21 cellular contexts compared by ENCODE assay signal in genomic region chr16:81860310-81860709, GRCh38.
DNase-seq lines count a peak whose midpoint lies in the region; ATAC-seq and TF ChIP-seq lines count a peak whose summit lies in the region.
"Had no signal": no experiment of that assay in that cellular context is flagged by ENCODE, and none has a peak within 500 bp of the region (broad histone marks: within the 10 kb centered on the region; RNA-seq: fewer than 3 reads in every experiment).

No MANE protein-coding gene starts in this region.

- H3K27ac Mint-ChIP-seq in activated B cell treated with CpG ODN at 0.5 μM for 24 hours = peak overlapping the region; percentile 46
- H3K27ac Mint-ChIP-seq in memory B cell = peak overlapping the region; percentile 93
- H3K27ac Mint-ChIP-seq in stimulated activated memory B cell treated with anti-CD40 and anti-IgM and Interleukin-4, amounts not matched to agents 10 μg/mL and 1 μg/mL and 100 μg/mL, for 72 hours = peak overlapping the region; percentile 63

- CTCF ChIA-PET in mammary epithelial cell (lab: Charles Lee; ENCODE audit: low non-redundant PET) (interaction anchor here (0.7 kb wide), 1 partner anchor 28 kb away, joined by 6 read pairs; no protein-coding TSS in a partner anchor), activated B cell treated with CpG ODN at 0.5 μM for 24 hours (lab: Charles Lee) (interaction anchor here (1.5 kb wide), 1 partner anchor 14 kb away, joined by 4 read pairs; no protein-coding TSS in a partner anchor)

- WGBS in mammary epithelial cell (ENCODE audit: low coverage, missing lambda C conversion rate) = 97% methylated on average over 5 of the region's 5 CpGs

- H3K9me3 Mint-ChIP-seq in activated B cell treated with CpG ODN at 0.5 μM for 24 hours (no peaks in the 10 kb centered on the region), memory B cell (no peaks in the 10 kb centered on the region)
- H3K9me3 Mint-ChIP-seq in stimulated activated memory B cell treated with anti-CD40 and anti-IgM and Interleukin-4, amounts not matched to agents 10 μg/mL and 1 μg/mL and 100 μg/mL, for 72 hours = no peaks in the 10 kb centered on the region

- DNase-seq in breast epithelium (ENCODE audit: low spot score in 2 of 2) = no peak
- no peak for DNase-seq in mammary epithelial cell
- no peak for DNase-seq in activated B cell treated with CpG ODN at 0.5 μM for 24 hours
- no peak for DNase-seq in memory B cell (ENCODE audit: low spot score in 2 of 2)
- DNase-seq in stimulated activated naive CD4-positive, alpha-beta T cell treated with Interleukin-2 at 50 U/mL for 16 hours (lab: John Stamatoyannopoulos, UW) = no peak
- no peak for DNase-seq in activated CD4-positive, CD25-positive, alpha-beta regulatory T cell (lab: John Stamatoyannopoulos, UW)
- DNase-seq in NCI-H146 (lab: John Stamatoyannopoulos, UW) = no peak
- DNase-seq: ACHN, DMS53, GDM1, MV-4-11, NCI-H1694 treated with DMSO at 0.1 percent for 48 hours, NCI-H2081 treated with DMSO at 0.1 percent for 48 hours, NCI-H2171 treated with DMSO at 0.1 percent for 48 hours, NCI-H524 treated with DMSO at 0.1 percent for 48 hours, NCI-H82 had no signal

- no peaks in the 10 kb centered on the region for H3K9me3 ChIP-seq in breast epithelium
- no peaks in the 10 kb centered on the region for H3K9me3 ChIP-seq in mammary epithelial cell (replicated peaks; ENCODE audit: insufficient read depth, low read length)
- H3K9me3 ChIP-seq: SJSA1 had no signal

- no peaks in the 10 kb centered on the region for H4K20me1 ChIP-seq in mammary epithelial cell (ENCODE audit: insufficient read depth, low read length)

- intact Hi-C loops in breast epithelium (cut with DNase I; ENCODE audit: low total_unique reads) (no loop called here), mammary epithelial cell (cut with micrococcal nuclease) (loop anchor here (2.0 kb wide), 1 partner anchor 74 kb away; no protein-coding TSS in a partner anchor), activated B cell treated with CpG ODN at 0.5 μM for 24 hours (cut with micrococcal nuclease) (loop anchor here (10.0 kb wide), 1 partner anchor 856 kb away; the partner anchor contains the start of genes CENPN and CMC2)

- H3K27me3 Mint-ChIP-seq in activated B cell treated with CpG ODN at 0.5 μM for 24 hours (no peaks in the 10 kb centered on the region), memory B cell (no peaks in the 10 kb centered on the region)
- no peaks in the 10 kb centered on the region for H3K27me3 Mint-ChIP-seq in stimulated activated memory B cell treated with anti-CD40 and anti-IgM and Interleukin-4, amounts not matched to agents 10 μg/mL and 1 μg/mL and 100 μg/mL, for 72 hours

- dilution Hi-C loops in mammary epithelial cell (cut with HindIII; ENCODE audit: low sequenced_read_pairs) = no loop called here

- H3K27me3 ChIP-seq in breast epithelium = no peaks in the 10 kb centered on the region
- H3K27me3 ChIP-seq in mammary epithelial cell (ENCODE audit: insufficient read depth, low read length) = no peaks in the 10 kb centered on the region
- H3K27me3 ChIP-seq: SJSA1 had no signal

- H3K79me2 ChIP-seq in mammary epithelial cell (ENCODE audit: insufficient read depth, low read length) = no peaks in the 10 kb centered on the region

- H3K4me1 ChIP-seq in breast epithelium = no peaks in the 10 kb centered on the region
- peaks cover 14% of the 10 kb centered on the region for H3K4me1 ChIP-seq in mammary epithelial cell (ENCODE audit: insufficient read depth, low read length)
- H3K4me1 ChIP-seq: SJSA1 had no signal

- H3K4me3 ChIP-seq in breast epithelium = no peak overlapping the region
- no peak overlapping the region for H3K4me3 ChIP-seq in mammary epithelial cell (replicated peaks in 1 of 3; ENCODE audit: insufficient read depth in 1 of 3, low read depth in 2 of 3, low read length in 3 of 3)
- H3K4me3 ChIP-seq: SJSA1 had no signal

- H3K4me3 Mint-ChIP-seq in activated B cell treated with CpG ODN at 0.5 μM for 24 hours (no peak overlapping the region), memory B cell (no peak overlapping the region)
- H3K4me3 Mint-ChIP-seq in stimulated activated memory B cell treated with anti-CD40 and anti-IgM and Interleukin-4, amounts not matched to agents 10 μg/mL and 1 μg/mL and 100 μg/mL, for 72 hours = no peak overlapping the region

- H3K36me3 ChIP-seq in breast epithelium (no peaks in the 10 kb centered on the region), mammary epithelial cell (ENCODE audit: insufficient read depth, low read length) (no peaks in the 10 kb centered on the region)
- H3K36me3 ChIP-seq: SJSA1 had no signal

- no peak for TF ChIP-seq POLR2A in breast epithelium (IDR thresholded peaks at IDR 0.05)

- peaks cover 69% of the 10 kb centered on the region for H3K4me1 Mint-ChIP-seq in activated B cell treated with CpG ODN at 0.5 μM for 24 hours
- H3K4me1 Mint-ChIP-seq in memory B cell = peaks cover 43% of the 10 kb centered on the region
- H3K4me1 Mint-ChIP-seq in stimulated activated memory B cell treated with anti-CD40 and anti-IgM and Interleukin-4, amounts not matched to agents 10 μg/mL and 1 μg/mL and 100 μg/mL, for 72 hours = peaks cover 57% of the 10 kb centered on the region

- H3K27ac ChIP-seq in breast epithelium (peak overlapping the region; percentile 73 to 89), mammary epithelial cell (ENCODE audit: insufficient read depth, low read depth, low read length) (no peak overlapping the region)
- H3K27ac ChIP-seq: 22Rv1, KMS-11, SJSA1 had no signal

- BruUV-seq in mammary epithelial cell (replicated peaks; lab: Mats Ljungman, UMichigan) = no TSS peak

- ATAC-seq in activated B cell treated with CpG ODN at 0.5 μM for 24 hours (ENCODE audit: low read depth) = no peak
- no peak for ATAC-seq in memory B cell (ENCODE audit: low read depth)
- ATAC-seq in stimulated activated memory B cell treated with anti-CD40 and anti-IgM and Interleukin-4, amounts not matched to agents 10 μg/mL and 1 μg/mL and 100 μg/mL, for 72 hours = no peak
- ATAC-seq: Right ventricle myocardium inferior had no signal

- in situ Hi-C loops in mammary epithelial cell (cut with MboI; ENCODE audit: low sequenced_read_pairs in 2 of 2) = no loop called here

- TF ChIP-seq CTCF in breast epithelium (IDR thresholded peaks at IDR 0.05) (no peak), mammary epithelial cell (conservative IDR thresholded peaks at IDR 0.05 in 1 of 2, IDR thresholded peaks at IDR 0.05 in 1 of 2; ENCODE audit: extremely low read depth in 1 of 2, insufficient read depth in 1 of 2, low read depth in 1 of 2, low read length in 2 of 2) (no peak), activated B cell treated with CpG ODN at 0.5 μM for 24 hours (IDR thresholded peaks at IDR 0.05) (no peak)

- H2AFZ ChIP-seq in mammary epithelial cell (ENCODE audit: low read depth, low read length) = no peak overlapping the region

- no peak overlapping the region for H3K4me2 ChIP-seq in mammary epithelial cell (ENCODE audit: insufficient read depth, low read depth, low read length)
- H3K4me2 ChIP-seq: KMS-11 had no signal

- no peak overlapping the region for H3K9ac ChIP-seq in mammary epithelial cell (ENCODE audit: insufficient read depth, low read length)
- H3K9ac ChIP-seq: KMS-11 had no signal

- H3K36me3 Mint-ChIP-seq in activated B cell treated with CpG ODN at 0.5 μM for 24 hours (ENCODE audit: low read depth) (peaks cover 94% of the 10 kb centered on the region), memory B cell (peaks cover 40% of the 10 kb centered on the region)
- peaks cover 73% of the 10 kb centered on the region for H3K36me3 Mint-ChIP-seq in stimulated activated memory B cell treated with anti-CD40 and anti-IgM and Interleukin-4, amounts not matched to agents 10 μg/mL and 1 μg/mL and 100 μg/mL, for 72 hours

- POLR2A ChIA-PET in activated B cell treated with CpG ODN at 0.5 μM for 24 hours (lab: Charles Lee) = interaction anchor here (0.7 to 1.7 kb wide), 2 partner anchors 9 to 19 kb away, joined by 3 to 5 read pairs; no protein-coding TSS in a partner anchor
